14 cellular contexts compared by ENCODE assay signal in the genomic region with DNA sequence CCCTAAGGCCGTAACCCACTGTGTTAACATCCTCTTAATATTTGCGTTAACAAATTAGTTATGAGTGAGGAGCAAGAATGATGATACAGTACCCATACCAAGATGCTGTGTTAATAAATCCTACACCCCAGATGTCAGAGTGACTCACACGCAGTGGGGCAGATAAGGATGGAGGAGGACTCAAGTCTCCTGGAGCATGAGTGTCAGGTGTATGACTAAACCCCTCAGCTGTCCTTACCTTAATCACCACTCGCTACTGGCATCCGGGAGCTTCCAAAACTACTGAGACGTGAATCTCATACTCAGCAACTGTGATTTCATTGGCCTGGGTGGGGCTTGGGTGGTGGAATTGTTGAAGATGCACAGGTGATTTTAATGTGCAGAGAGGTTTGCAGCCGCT.
"Had no signal": no experiment of that assay in that cellular context is flagged by ENCODE, and none has a peak within 500 bp of the region (broad histone marks: within the 10 kb centered on the region; RNA-seq: fewer than 3 reads in every experiment).

No MANE protein-coding gene starts in this region.

- H3K4me3 Mint-ChIP-seq: activated CD8-positive, alpha-beta memory T cell treated with anti-CD3 and anti-CD28 coated beads, Interleukin-2, amount 10 ng/mL, durations not matched to agents 7 days and 5 days; activated naive CD8-positive, alpha-beta T cell; activated T-cell treated with anti-CD3 and anti-CD28 coated beads, Interleukin-2, amount 50 U/mL, for 4 hours; brain; nephron had no signal

- H3K4me3 ChIP-seq: gastroesophageal sphincter, thoracic aorta had no signal

- H3K9me3 Mint-ChIP-seq: activated T-cell treated with anti-CD3 and anti-CD28 coated beads, Interleukin-2, amount 50 U/mL, for 4 hours; nephron had no signal

- H3K27ac Mint-ChIP-seq: activated CD8-positive, alpha-beta memory T cell treated with anti-CD3 and anti-CD28 coated beads, Interleukin-2, amount 10 ng/mL, durations not matched to agents 7 days and 5 days; activated naive CD8-positive, alpha-beta T cell; brain; nephron had no signal

- ATAC-seq: activated CD8-positive, alpha-beta memory T cell treated with anti-CD3 and anti-CD28 coated beads, Interleukin-2, amount 10 ng/mL, durations not matched to agents 7 days and 5 days; activated T-cell treated with anti-CD3 and anti-CD28 coated beads, Interleukin-2, amount 50 U/mL, for 4 hours; gastroesophageal sphincter had no signal

- H3K36me3 Mint-ChIP-seq: activated CD8-positive, alpha-beta memory T cell treated with anti-CD3 and anti-CD28 coated beads, Interleukin-2, amount 10 ng/mL, durations not matched to agents 7 days and 5 days; activated naive CD8-positive, alpha-beta T cell had no signal

- H3K27me3 Mint-ChIP-seq: activated CD8-positive, alpha-beta memory T cell treated with anti-CD3 and anti-CD28 coated beads, Interleukin-2, amount 10 ng/mL, durations not matched to agents 7 days and 5 days; brain had no signal

- H3K27me3 ChIP-seq: gastroesophageal sphincter had no signal

- H3K4me1 ChIP-seq: gastroesophageal sphincter had no signal

- H3K4me1 Mint-ChIP-seq: activated CD8-positive, alpha-beta memory T cell treated with anti-CD3 and anti-CD28 coated beads, Interleukin-2, amount 10 ng/mL, durations not matched to agents 7 days and 5 days had no signal

- H3K36me3 ChIP-seq: thoracic aorta had no signal

- H3K9me3 ChIP-seq: gastroesophageal sphincter, thoracic aorta had no signal

- H3K27ac ChIP-seq: gastroesophageal sphincter, thoracic aorta had no signal

- DNase-seq: activated CD4-positive, alpha-beta T cell treated with anti-CD3 and anti-CD28 coated beads, Interleukin-2, amount 50 U/mL, for 4 hours; activated CD8-positive, alpha-beta memory T cell treated with anti-CD3 and anti-CD28 coated beads, Interleukin-2, amount 10 ng/mL, durations not matched to agents 7 days and 5 days; activated effector memory CD4-positive, alpha-beta T cell treated with anti-CD3 and anti-CD28 coated beads, Interleukin-2, amount 50 U/mL, for 16 hours; activated T-cell treated with anti-CD3 and anti-CD28 coated beads, Interleukin-2, amount 50 U/mL, for 4 hours; effector memory CD4-positive, alpha-beta T cell; posterior cingulate gyrus; retina; stimulated activated CD4-positive, alpha-beta T cell treated with anti-CD3 and anti-CD28 coated beads, Interleukin-12 subunit alpha, Interleukin-12 subunit beta, amount 100 ng/mL, for 4 hours; stimulated activated CD4-positive, alpha-beta T cell treated with anti-CD3 and anti-CD28 coated beads, Interleukin-2, amount 100 ng/mL, for 24 hours had no signal
